ENCODE assay signal across 24 cellular contexts in the genomic region with DNA sequence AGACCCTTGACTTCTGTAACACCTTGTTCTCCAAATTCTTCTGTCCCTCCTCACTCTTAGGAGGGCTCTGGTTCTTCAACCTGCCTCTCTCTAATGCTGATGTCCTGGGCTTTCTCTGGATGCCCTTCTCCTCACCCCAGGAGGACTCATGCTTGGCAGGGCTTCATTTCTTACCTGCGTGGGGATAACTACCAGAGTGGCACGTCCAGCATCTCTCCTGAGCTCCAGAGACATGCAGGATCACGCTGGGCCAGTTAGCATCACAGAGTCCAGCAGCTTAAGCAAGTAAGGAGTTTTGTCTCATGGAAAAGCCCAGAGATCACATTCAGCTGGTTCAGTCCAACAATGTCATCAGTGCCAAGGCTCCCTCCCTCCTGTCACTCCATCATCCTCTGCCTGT.
"Had no signal": no experiment of that assay in that cellular context is flagged by ENCODE, and none has a peak within 500 bp of the region (broad histone marks: within the 10 kb centered on the region; RNA-seq: fewer than 3 reads in every experiment).

No MANE protein-coding gene starts in this region.

- H3K4me1 ChIP-seq: left ventricle myocardium inferior, pancreas, prostate gland, thyroid gland, transverse colon, upper lobe of left lung had no signal

- H3K9me3 ChIP-seq: pancreas, prostate gland, thyroid gland, transverse colon, upper lobe of left lung had no signal

- H3K27ac ChIP-seq: left ventricle myocardium inferior, pancreas, prostate gland, skin epidermis, thyroid gland, transverse colon, upper lobe of left lung had no signal

- H3K4me3 ChIP-seq: left ventricle myocardium inferior, lung, pancreas, prostate gland, skin epidermis, thyroid gland, transverse colon, upper lobe of left lung had no signal

- ATAC-seq: left colon; natural killer cell treated with Interleukin-12 subunit alpha and Interleukin-12 subunit beta and Interleukin-15 and Interleukin-18, amount 100 ng/mL, for 72 hours; pancreas; right cardiac atrium; sciatic nerve; stimulated activated memory B cell treated with anti-CD40 and anti-IgM and Interleukin-4, amounts not matched to agents 10 μg/mL and 1 μg/mL and 100 μg/mL, for 72 hours; stimulated activated naive CD8-positive, alpha-beta T cell treated with anti-CD3 and anti-CD28 coated beads, Interleukin-15, amount 100 ng/mL, for 72 hours had no signal

- H3K27me3 Mint-ChIP-seq: stimulated activated naive CD8-positive, alpha-beta T cell treated with anti-CD3 and anti-CD28 coated beads, Interleukin-15, amount 100 ng/mL, for 72 hours had no signal

- H3K4me3 Mint-ChIP-seq: mesothelial cell of epicardium; naive B cell; stimulated activated memory B cell treated with anti-CD40 and anti-IgM and Interleukin-4, amounts not matched to agents 10 μg/mL and 1 μg/mL and 100 μg/mL, for 72 hours had no signal

- H3K27me3 ChIP-seq: pancreas, thyroid gland, transverse colon, upper lobe of left lung had no signal

- FAIRE-seq: keratinocyte, pancreas had no signal

- H3K27ac Mint-ChIP-seq: mesothelial cell of epicardium; stimulated activated memory B cell treated with anti-CD40 and anti-IgM and Interleukin-4, amounts not matched to agents 10 μg/mL and 1 μg/mL and 100 μg/mL, for 72 hours had no signal

- H3K36me3 ChIP-seq: left ventricle myocardium inferior, pancreas, prostate gland, thyroid gland, transverse colon, upper lobe of left lung had no signal

- H3K4me1 Mint-ChIP-seq: mesothelial cell of epicardium; stimulated activated memory B cell treated with anti-CD40 and anti-IgM and Interleukin-4, amounts not matched to agents 10 μg/mL and 1 μg/mL and 100 μg/mL, for 72 hours had no signal

- H3K36me3 Mint-ChIP-seq: mesothelial cell of epicardium; stimulated activated memory B cell treated with anti-CD40 and anti-IgM and Interleukin-4, amounts not matched to agents 10 μg/mL and 1 μg/mL and 100 μg/mL, for 72 hours had no signal

- DNase-seq: hippocampal formation; left colon; left ventricle myocardium inferior; mesendoderm; naive B cell; pancreas; posterior cingulate gyrus; retina; right cardiac atrium; stimulated activated CD4-positive, alpha-beta T cell treated with anti-CD3 and anti-CD28 coated beads, Interleukin-4, amount 100 ng/mL, for 24 hours; stimulated activated naive CD4-positive, alpha-beta T cell treated with Interleukin-2 at 50 U/mL for 16 hours; stimulated activated naive CD8-positive, alpha-beta T cell treated with anti-CD3 and anti-CD28 coated beads, Interleukin-15, amount 100 ng/mL, for 72 hours; substantia nigra; thyroid gland; transverse colon; upper lobe of left lung had no signal
